Comparison of ENCODE assay signal across 11 cellular contexts in the genomic region with DNA sequence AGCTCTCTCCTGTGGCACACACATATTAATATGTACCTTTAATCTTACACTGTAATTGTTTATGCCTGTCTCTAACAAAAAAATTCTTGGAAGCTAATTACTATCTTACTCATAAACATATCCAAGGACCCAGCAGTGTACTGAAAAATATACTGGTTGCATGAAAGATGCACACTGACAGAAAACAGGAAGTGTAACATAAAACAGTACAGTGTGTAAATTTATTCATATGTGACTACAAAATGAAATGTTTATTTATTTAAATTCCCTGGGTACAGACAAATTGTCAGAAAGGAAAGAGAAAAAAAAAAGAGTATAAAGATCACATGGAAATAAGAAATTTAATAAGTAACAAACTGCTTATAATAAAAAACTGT.
A peak's percentile ranks its signal among the peaks of the same experiment; 100 is the strongest.
DNase-seq lines count a peak whose midpoint lies in the region; ATAC-seq lines count a peak whose summit lies in the region.
"Had no signal": no experiment of that assay in that cellular context is flagged by ENCODE, and none has a peak within 500 bp of the region (broad histone marks: within the 10 kb centered on the region; RNA-seq: fewer than 3 reads in every experiment).

No MANE protein-coding gene starts in this region.

- H3K27ac ChIP-seq in epithelial cell of prostate = peak overlapping the region; percentile 56

- DNase-seq in epithelial cell of prostate (ENCODE audit: low read depth, low spot score) = no peak
- DNase-seq in head of caudate nucleus = no peak
- no peak for DNase-seq in NCI-H446 (lab: John Stamatoyannopoulos, UW)
- DNase-seq: activated CD4-positive, alpha-beta T cell treated with anti-CD3 and anti-CD28 coated beads, Interleukin-2, amount 50 U/mL, for 4 hours; effector memory CD4-positive, alpha-beta T cell; mucosa of descending colon had no signal

- ATAC-seq in GM18502 (IDR thresholded peaks at IDR 0.05; ENCODE audit: poor library complexity, unreplicated experiment) (peak; percentile 21), GM21528 (IDR thresholded peaks at IDR 0.05; ENCODE audit: low FRiP score, unreplicated experiment) (peak; percentile 12), HG03280 (IDR thresholded peaks at IDR 0.05; ENCODE audit: unreplicated experiment) (peak; percentile 13), HG02938 (IDR thresholded peaks at IDR 0.05; ENCODE audit: unreplicated experiment) (no peak), HG03378 (IDR thresholded peaks at IDR 0.05; ENCODE audit: unreplicated experiment) (no peak)

- intact Hi-C loops in head of caudate nucleus (cut with DNase I) = no loop called here

Comparison
In these comparisons a context has a peak if more than half of its experiments do, and no peak if none do; other contexts are left out.
1. ATAC-seq: peak in GM18502 (single experiment), GM21528 (single experiment) and HG03280 (single experiment); none in HG02938 (single experiment) and HG03378 (single experiment).